8 cellular contexts compared by ENCODE assay signal in genomic region chr2:160269365-160269764, GRCh38.
DNase-seq lines count a peak whose midpoint lies in the region; ATAC-seq and TF ChIP-seq lines count a peak whose summit lies in the region.

No MANE protein-coding gene starts in this region.

- no peak overlapping the region for H3K4me3 Mint-ChIP-seq in MCF 10A (ENCODE audit: unreplicated experiment)
- peak overlapping the region; percentile 63 for H3K4me3 Mint-ChIP-seq in activated CD8-positive, alpha-beta T cell treated with anti-CD3 and anti-CD28 coated beads for 36 hours
- peak overlapping the region; percentile 86 for H3K4me3 Mint-ChIP-seq in stimulated activated memory B cell treated with anti-CD40 and anti-IgM and Interleukin-4, amounts not matched to agents 10 μg/mL and 1 μg/mL and 100 μg/mL, for 72 hours

- no peaks in the 10 kb centered on the region for H3K4me1 ChIP-seq in breast epithelium
- H3K4me1 ChIP-seq in hepatocyte (ENCODE audit: insufficient read depth), result peaks cover 26% of the 10 kb centered on the region

- H3K36me3 ChIP-seq in breast epithelium, result no peaks in the 10 kb centered on the region
- H3K36me3 ChIP-seq in hepatocyte (replicated peaks; ENCODE audit: insufficient read depth, low read depth), result no peaks in the 10 kb centered on the region

- H3K9me2 ChIP-seq in hepatocyte (replicated peaks; ENCODE audit: insufficient read depth), result no peaks in the 10 kb centered on the region

- H3K79me2 ChIP-seq in hepatocyte, result no peaks in the 10 kb centered on the region

- H4K20me1 ChIP-seq in hepatocyte (ENCODE audit: insufficient read depth, poor library complexity, severe bottlenecking), result no peaks in the 10 kb centered on the region

- TF ChIP-seq CTCF in breast epithelium (IDR thresholded peaks at IDR 0.05), result no peak
- no peak for TF ChIP-seq CTCF in MCF 10A (IDR thresholded peaks at IDR 0.05; ENCODE audit: unreplicated experiment)
- no peak for TF ChIP-seq CTCF in activated CD8-positive, alpha-beta T cell treated with anti-CD3 and anti-CD28 coated beads for 36 hours (IDR thresholded peaks at IDR 0.05)
- no peak for TF ChIP-seq CTCF in hepatocyte (IDR thresholded peaks at IDR 0.05; ENCODE audit: poor library complexity)

- POLR2A ChIA-PET in MCF 10A (lab: Yijun Ruan, JAX), result no interaction called here
- POLR2A ChIA-PET in activated CD8-positive, alpha-beta T cell treated with anti-CD3 and anti-CD28 coated beads for 36 hours (lab: Charles Lee), result interaction anchor here (0.6 to 2.3 kb wide), 6 partner anchors 9 to 156 kb away, joined by 3 to 10 read pairs (median 4); no protein-coding TSS in a partner anchor

- intact Hi-C loops in breast epithelium (cut with DNase I; ENCODE audit: low total_unique reads), result no loop called here
- intact Hi-C loops in MCF 10A (cut with micrococcal nuclease), result no loop called here
- intact Hi-C loops in activated CD8-positive, alpha-beta T cell treated with anti-CD3 and anti-CD28 coated beads for 36 hours (cut with micrococcal nuclease), result no loop called here

- H3K27ac ChIP-seq in breast epithelium, result peak overlapping the region; percentile 96 to 97
- H3K27ac ChIP-seq in hepatocyte, result peak overlapping the region; percentile 94

- no peak for DNase-seq in breast epithelium (ENCODE audit: low spot score in 2 of 2)
- DNase-seq in MCF 10A (ENCODE audit: unreplicated experiment), result no peak
- DNase-seq in activated CD8-positive, alpha-beta T cell treated with anti-CD3 and anti-CD28 coated beads for 36 hours, result no peak
- no peak for DNase-seq in hepatocyte (ENCODE audit: low spot score)
- DNase-seq in NCI-H748 (lab: John Stamatoyannopoulos, UW; ENCODE audit: unreplicated experiment), result no peak

- ATAC-seq in activated CD8-positive, alpha-beta T cell treated with anti-CD3 and anti-CD28 coated beads for 36 hours, result peak; percentile 3
- ATAC-seq in stimulated activated memory B cell treated with anti-CD40 and anti-IgM and Interleukin-4, amounts not matched to agents 10 μg/mL and 1 μg/mL and 100 μg/mL, for 72 hours, result no peak
- ATAC-seq in GM19324 (IDR thresholded peaks at IDR 0.05; ENCODE audit: low FRiP score, unreplicated experiment), result no peak
- no peak for ATAC-seq in HG02852 (IDR thresholded peaks at IDR 0.05; ENCODE audit: unreplicated experiment)

- no peak for TF ChIP-seq POLR2A in breast epithelium (IDR thresholded peaks at IDR 0.05)

- CTCF ChIA-PET in MCF 10A (lab: Yijun Ruan, JAX), result interaction anchor here (0.7 to 1.9 kb wide), 4 partner anchors 9 to 795 kb away, joined by 3 to 4 read pairs (median 3); no protein-coding TSS in a partner anchor
- CTCF ChIA-PET in activated CD8-positive, alpha-beta T cell treated with anti-CD3 and anti-CD28 coated beads for 36 hours (lab: Charles Lee), result interaction anchor here (0.6 to 2.4 kb wide), 15 partner anchors 8 to 725 kb away, joined by 3 to 18 read pairs (median 4); no protein-coding TSS in a partner anchor

- 64% methylated on average over 4 of the region's 4 CpGs for WGBS in hepatocyte (ENCODE audit: low lambda C conversion rate, missing lambda C conversion rate)

- H3K9me3 ChIP-seq in breast epithelium, result no peaks in the 10 kb centered on the region
- no peaks in the 10 kb centered on the region for H3K9me3 ChIP-seq in hepatocyte (ENCODE audit: low read depth)

- H3K27me3 ChIP-seq in breast epithelium, result no peaks in the 10 kb centered on the region
- H3K27me3 ChIP-seq in hepatocyte, result no peaks in the 10 kb centered on the region

- H3K36me3 Mint-ChIP-seq in MCF 10A (ENCODE audit: insufficient read depth, unreplicated experiment), result peaks cover 60% of the 10 kb centered on the region
- H3K36me3 Mint-ChIP-seq in activated CD8-positive, alpha-beta T cell treated with anti-CD3 and anti-CD28 coated beads for 36 hours (ENCODE audit: low read depth), result peaks cover 10% of the 10 kb centered on the region
- peaks cover 5% of the 10 kb centered on the region for H3K36me3 Mint-ChIP-seq in stimulated activated memory B cell treated with anti-CD40 and anti-IgM and Interleukin-4, amounts not matched to agents 10 μg/mL and 1 μg/mL and 100 μg/mL, for 72 hours

- no peak overlapping the region for H3K27ac Mint-ChIP-seq in MCF 10A (ENCODE audit: low read depth, unreplicated experiment)
- H3K27ac Mint-ChIP-seq in activated CD8-positive, alpha-beta T cell treated with anti-CD3 and anti-CD28 coated beads for 36 hours, result peak overlapping the region; percentile 84
- H3K27ac Mint-ChIP-seq in stimulated activated memory B cell treated with anti-CD40 and anti-IgM and Interleukin-4, amounts not matched to agents 10 μg/mL and 1 μg/mL and 100 μg/mL, for 72 hours, result peak overlapping the region; percentile 83

- no peaks in the 10 kb centered on the region for H3K9me3 Mint-ChIP-seq in MCF 10A (ENCODE audit: unreplicated experiment)
- H3K9me3 Mint-ChIP-seq in activated CD8-positive, alpha-beta T cell treated with anti-CD3 and anti-CD28 coated beads for 36 hours, result no peaks in the 10 kb centered on the region
- H3K9me3 Mint-ChIP-seq in stimulated activated memory B cell treated with anti-CD40 and anti-IgM and Interleukin-4, amounts not matched to agents 10 μg/mL and 1 μg/mL and 100 μg/mL, for 72 hours, result no peaks in the 10 kb centered on the region

- H3K4me3 ChIP-seq in breast epithelium (peak overlapping the region; percentile 40 to 69 (median 57)), hepatocyte (peak overlapping the region; percentile 25)

- H3K27me3 Mint-ChIP-seq in MCF 10A (ENCODE audit: insufficient read depth, unreplicated experiment), result no peaks in the 10 kb centered on the region
- peaks cover 2% of the 10 kb centered on the region for H3K27me3 Mint-ChIP-seq in activated CD8-positive, alpha-beta T cell treated with anti-CD3 and anti-CD28 coated beads for 36 hours
- H3K27me3 Mint-ChIP-seq in stimulated activated memory B cell treated with anti-CD40 and anti-IgM and Interleukin-4, amounts not matched to agents 10 μg/mL and 1 μg/mL and 100 μg/mL, for 72 hours, result peaks cover 27% of the 10 kb centered on the region

- H3K4me1 Mint-ChIP-seq in MCF 10A (ENCODE audit: insufficient read depth, unreplicated experiment), result no peaks in the 10 kb centered on the region
- peaks cover 47% of the 10 kb centered on the region for H3K4me1 Mint-ChIP-seq in activated CD8-positive, alpha-beta T cell treated with anti-CD3 and anti-CD28 coated beads for 36 hours (ENCODE audit: low read depth)
- H3K4me1 Mint-ChIP-seq in stimulated activated memory B cell treated with anti-CD40 and anti-IgM and Interleukin-4, amounts not matched to agents 10 μg/mL and 1 μg/mL and 100 μg/mL, for 72 hours, result peaks cover 25% of the 10 kb centered on the region

- H2AFZ ChIP-seq in hepatocyte, result peak overlapping the region; percentile 73

- peak overlapping the region; percentile 88 for H3K4me2 ChIP-seq in hepatocyte

- no TSS peak for BruUV-seq in MCF 10A (replicated peaks; lab: Mats Ljungman, UMichigan)
